15 cellular contexts compared by ENCODE assay signal in the genomic region with DNA sequence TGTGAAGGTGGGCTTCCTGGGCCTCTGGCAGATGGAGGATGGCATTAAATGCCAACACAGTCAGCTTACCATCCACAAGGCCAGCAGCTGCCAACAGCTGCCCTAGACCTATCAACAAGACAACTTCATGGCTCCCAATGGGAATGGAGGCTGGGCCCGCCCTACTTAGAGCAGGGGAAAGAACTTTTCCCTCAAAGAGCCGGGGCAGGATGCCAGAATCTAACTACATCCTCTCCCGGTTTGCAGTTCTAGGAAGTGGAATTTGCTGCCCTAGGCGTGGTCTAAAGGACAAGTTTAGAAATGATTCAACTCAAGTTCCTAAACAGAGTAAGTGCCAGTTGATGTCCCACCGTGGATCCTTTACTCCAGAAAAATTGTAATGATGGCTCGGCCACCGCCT. TPM values are rescaled to one million over a fixed set of nuclear protein-coding genes. Genes with fewer than 3 reads are reported as not detected.
DNase-seq lines count a peak whose midpoint lies in the region; ATAC-seq and TF ChIP-seq lines count a peak whose summit lies in the region.
"Had no signal": no experiment of that assay in that cellular context is flagged by ENCODE, and none has a peak within 500 bp of the region (broad histone marks: within the 10 kb centered on the region; RNA-seq: fewer than 3 reads in every experiment).

No MANE protein-coding gene starts in this region.

- TF ChIP-seq CTCF in endothelial cell (IDR thresholded peaks at IDR 0.05; ENCODE audit: unreplicated experiment) = no peak

- peak; percentile 60 for DNase-seq in MG63
- DNase-seq in endothelial cell (ENCODE audit: low spot score) = no peak
- DNase-seq in left ventricle myocardium superior = peak; percentile 74
- DNase-seq in stromal cell of bone marrow (ENCODE audit: low read depth) = peak; percentile 67
- DNase-seq in islet precursor cell = no peak
- DNase-seq in stimulated activated CD4-positive, alpha-beta T cell treated with anti-CD3 and anti-CD28 coated beads, Interleukin-4, amount 100 ng/mL, for 1 hour = no peak
- DNase-seq in COLO668 (lab: John Stamatoyannopoulos, UW; ENCODE audit: unreplicated experiment) = no peak
- no peak for DNase-seq in hippocampal formation (lab: John Stamatoyannopoulos, UW)
- DNase-seq: NCI-H1048; NCI-H2227 treated with DMSO at 0.1 percent for 48 hours; stimulated activated CD4-positive, alpha-beta T cell treated with anti-CD3 and anti-CD28 coated beads, Interleukin-2, amount 100 ng/mL, for 24 hours had no signal

- no peak overlapping the region for H3K4me3 ChIP-seq in MG63

- H3K27me3 Mint-ChIP-seq in endothelial cell (ENCODE audit: unreplicated experiment) = peaks cover 2% of the 10 kb centered on the region
- H3K27me3 Mint-ChIP-seq: activated naive CD8-positive, alpha-beta T cell; progenitor cell of endocrine pancreas had no signal

- peaks cover 45% of the 10 kb centered on the region for H3K36me3 ChIP-seq in MG63

- peak; percentile 75 for ATAC-seq in left ventricle myocardium superior

- intact Hi-C loops in left ventricle myocardium superior (cut with micrococcal nuclease) = no loop called here

- H3K27me3 ChIP-seq in MG63 = no peaks in the 10 kb centered on the region

- peak overlapping the region; percentile 64 for H3K27ac Mint-ChIP-seq in endothelial cell (ENCODE audit: unreplicated experiment)
- H3K27ac Mint-ChIP-seq: activated naive CD8-positive, alpha-beta T cell; progenitor cell of endocrine pancreas had no signal

- no peaks in the 10 kb centered on the region for H3K9me3 Mint-ChIP-seq in endothelial cell (ENCODE audit: unreplicated experiment)

- H3K4me1 Mint-ChIP-seq in endothelial cell (ENCODE audit: unreplicated experiment) = peaks cover 2% of the 10 kb centered on the region

- no peaks in the 10 kb centered on the region for H3K9me3 ChIP-seq in MG63

- H3K4me3 Mint-ChIP-seq in endothelial cell (ENCODE audit: unreplicated experiment) = no peak overlapping the region
- H3K4me3 Mint-ChIP-seq: activated naive CD8-positive, alpha-beta T cell had no signal

- H3K36me3 Mint-ChIP-seq in endothelial cell (ENCODE audit: low read depth, unreplicated experiment) = peaks cover 35% of the 10 kb centered on the region

RNA-seq across cellular contexts. Expression of a gene that starts 13.1 kb away (rescaled TPM):
- 83.9 and 87.1 TPM in 2 replicates for total RNA-seq in MG63 (2014; rRNA removed; shearing (Covaris generic); ENCODE audit: low replicate concordance)
- 52.2 TPM for total RNA-seq in endothelial cell (ENCODE audit: unreplicated experiment)
- total RNA-seq in left ventricle myocardium superior = 52.9 TPM

RNA-seq across cellular contexts. Expression of a gene that starts 16.7 kb away (rescaled TPM):
- total RNA-seq in MG63 (2014; rRNA removed; shearing (Covaris generic); ENCODE audit: low replicate concordance) = 7.8 and 7.9 TPM in 2 replicates
- not detected for total RNA-seq in endothelial cell (ENCODE audit: unreplicated experiment)
- 82.3 TPM for total RNA-seq in left ventricle myocardium superior
- total RNA-seq: OCI-LY7 had no signal

RNA-seq across cellular contexts. Expression of a gene that starts 21.3 kb away (rescaled TPM):
- total RNA-seq in MG63 (2014; rRNA removed; shearing (Covaris generic); ENCODE audit: low replicate concordance) = not detected in 2 replicates
- total RNA-seq in endothelial cell (ENCODE audit: unreplicated experiment) (not detected), left ventricle myocardium superior (not detected)
- total RNA-seq: OCI-LY7, progenitor cell of endocrine pancreas, urinary bladder had no signal

RNA-seq across cellular contexts. Expression of a gene that starts 23.2 kb away (rescaled TPM):
- 168 and 264 TPM in 2 replicates for total RNA-seq in MG63 (2014; rRNA removed; shearing (Covaris generic); ENCODE audit: low replicate concordance)
- 601 TPM for total RNA-seq in endothelial cell (ENCODE audit: unreplicated experiment)
- total RNA-seq in left ventricle myocardium superior = 248 TPM

RNA-seq across cellular contexts. Expression of a gene that starts 38.3 kb away (rescaled TPM):
- 5.0 and 6.3 TPM in 2 replicates for total RNA-seq in MG63 (2014; rRNA removed; shearing (Covaris generic); ENCODE audit: low replicate concordance)
- 3.0 TPM for total RNA-seq in endothelial cell (ENCODE audit: unreplicated experiment)
- total RNA-seq in left ventricle myocardium superior = 7.7 TPM
- total RNA-seq: OCI-LY7 had no signal

Comparison
In these comparisons a context has a peak if more than half of its experiments do, and no peak if none do; other contexts are left out.
1. DNase-seq: peak in MG63 (single experiment), left ventricle myocardium superior (single experiment) and stromal cell of bone marrow (single experiment); none in endothelial cell (single experiment), islet precursor cell (single experiment), stimulated activated CD4-positive, alpha-beta T cell treated with anti-CD3 and anti-CD28 coated beads, Interleukin-4, amount 100 ng/mL, for 1 hour (single experiment), COLO668 (single experiment) and hippocampal formation (0 of 2).